In genomic region chr10:43124574-43125273, GRCh38 we compare ENCODE assay signal across 23 cellular contexts. TPM values are rescaled to one million over a fixed set of nuclear protein-coding genes. Genes with fewer than 3 reads are reported as not detected.
DNase-seq lines count a peak whose midpoint lies in the region; ATAC-seq, FAIRE-seq and TF ChIP-seq lines count a peak whose summit lies in the region.
"Had no signal": no experiment of that assay in that cellular context is flagged by ENCODE, and none has a peak within 500 bp of the region (broad histone marks: within the 10 kb centered on the region; RNA-seq: fewer than 3 reads in every experiment).

No MANE protein-coding gene starts in this region.

- intact Hi-C loops in activated CD8-positive, alpha-beta T cell treated with anti-CD3 and anti-CD28 coated beads for 36 hours (cut with micrococcal nuclease), result no loop called here
- intact Hi-C loops in kidney (cut with DNase I), result no loop called here

- no peak overlapping the region for H3K9ac ChIP-seq in kidney (ENCODE audit: low read length in 2 of 2)
- H3K9ac ChIP-seq: parathyroid adenoma had no signal

- H3K27ac ChIP-seq in kidney (ENCODE audit: low read depth in 2 of 2, low read length in 2 of 2), result no peak overlapping the region
- H3K27ac ChIP-seq: A549, body of pancreas, gastroesophageal sphincter, parathyroid adenoma had no signal

- CTCF ChIA-PET in activated CD8-positive, alpha-beta T cell treated with anti-CD3 and anti-CD28 coated beads for 36 hours (lab: Charles Lee), result interaction anchor here (7.0 kb wide), 1 partner anchor 80 kb away, joined by 26 read pairs; no protein-coding TSS in a partner anchor
- CTCF ChIA-PET in activated CD8-positive, alpha-beta T cell treated with anti-CD3 and anti-CD28 coated beads, Interleukin-2, amount 10 ng/mL, durations not matched to agents 7 days and 5 days (lab: Charles Lee), result interaction anchor here (1.5 to 5.6 kb wide), 2 partner anchors 14 to 77 kb away, joined by 4 to 46 read pairs; partner anchors contain the start of gene CSGALNACT2
- CTCF ChIA-PET in activated CD8-positive, alpha-beta memory T cell treated with anti-CD3 and anti-CD28 coated beads, Interleukin-2, amount 10 ng/mL, durations not matched to agents 7 days and 5 days (lab: Charles Lee), result interaction anchor here (0.9 to 1.0 kb wide), 2 partner anchors 15 to 80 kb away, joined by 3 read pairs; no protein-coding TSS in a partner anchor

- no peaks in the 10 kb centered on the region for H3K27me3 Mint-ChIP-seq in activated CD8-positive, alpha-beta T cell treated with anti-CD3 and anti-CD28 coated beads for 36 hours
- H3K27me3 Mint-ChIP-seq in activated CD8-positive, alpha-beta T cell treated with anti-CD3 and anti-CD28 coated beads, Interleukin-2, amount 10 ng/mL, durations not matched to agents 7 days and 5 days (ENCODE audit: low read depth), result no peaks in the 10 kb centered on the region
- H3K27me3 Mint-ChIP-seq in activated CD8-positive, alpha-beta memory T cell treated with anti-CD3 and anti-CD28 coated beads, Interleukin-2, amount 10 ng/mL, durations not matched to agents 7 days and 5 days, result no peaks in the 10 kb centered on the region
- H3K27me3 Mint-ChIP-seq in type B pancreatic cell, result peaks cover 9% of the 10 kb centered on the region
- no peaks in the 10 kb centered on the region for H3K27me3 Mint-ChIP-seq in activated naive CD8-positive, alpha-beta T cell treated with anti-CD3 and anti-CD28 coated beads, Interleukin-2, amount 50 U/mL, for 24 hours

- no peak overlapping the region for H3K4me3 ChIP-seq in kidney (ENCODE audit: low read length in 2 of 2)
- H3K4me3 ChIP-seq: A549, body of pancreas, gastroesophageal sphincter had no signal

- FAIRE-seq in kidney (lab: Jason Lieb, UNC), result no peak
- FAIRE-seq: A549, RCC 7860 had no signal

- H3K36me3 ChIP-seq in kidney (ENCODE audit: control insufficient read depth in 1 of 2, insufficient read depth in 2 of 2, low read length in 2 of 2), result no peaks in the 10 kb centered on the region
- H3K36me3 ChIP-seq: gastroesophageal sphincter had no signal

- H3K4me1 ChIP-seq in kidney (ENCODE audit: control insufficient read depth in 1 of 2, insufficient read depth in 1 of 2, low read depth in 1 of 2, low read length in 2 of 2), result no peaks in the 10 kb centered on the region
- H3K4me1 ChIP-seq: A549, body of pancreas, parathyroid adenoma had no signal

- no peak for ATAC-seq in activated CD8-positive, alpha-beta T cell treated with anti-CD3 and anti-CD28 coated beads for 36 hours
- no peak for ATAC-seq in activated CD8-positive, alpha-beta T cell treated with anti-CD3 and anti-CD28 coated beads, Interleukin-2, amount 10 ng/mL, durations not matched to agents 7 days and 5 days
- no peak for ATAC-seq in activated CD8-positive, alpha-beta memory T cell treated with anti-CD3 and anti-CD28 coated beads, Interleukin-2, amount 10 ng/mL, durations not matched to agents 7 days and 5 days
- no peak for ATAC-seq in GM18517 (IDR thresholded peaks at IDR 0.05; ENCODE audit: unreplicated experiment)
- ATAC-seq in HG03025 (IDR thresholded peaks at IDR 0.05; ENCODE audit: low FRiP score, unreplicated experiment), result no peak
- ATAC-seq in activated naive CD8-positive, alpha-beta T cell treated with anti-CD3 and anti-CD28 coated beads, Interleukin-2, amount 50 U/mL, for 24 hours, result no peak
- ATAC-seq: A549, body of pancreas, gastroesophageal sphincter, HCT116, right cardiac atrium had no signal

- H3K36me3 Mint-ChIP-seq in activated CD8-positive, alpha-beta T cell treated with anti-CD3 and anti-CD28 coated beads for 36 hours (ENCODE audit: low read depth), result no peaks in the 10 kb centered on the region
- H3K36me3 Mint-ChIP-seq in activated CD8-positive, alpha-beta T cell treated with anti-CD3 and anti-CD28 coated beads, Interleukin-2, amount 10 ng/mL, durations not matched to agents 7 days and 5 days (ENCODE audit: low read depth), result no peaks in the 10 kb centered on the region
- no peaks in the 10 kb centered on the region for H3K36me3 Mint-ChIP-seq in activated CD8-positive, alpha-beta memory T cell treated with anti-CD3 and anti-CD28 coated beads, Interleukin-2, amount 10 ng/mL, durations not matched to agents 7 days and 5 days
- no peaks in the 10 kb centered on the region for H3K36me3 Mint-ChIP-seq in type B pancreatic cell
- no peaks in the 10 kb centered on the region for H3K36me3 Mint-ChIP-seq in activated naive CD8-positive, alpha-beta T cell treated with anti-CD3 and anti-CD28 coated beads, Interleukin-2, amount 50 U/mL, for 24 hours (ENCODE audit: low read depth)

- no peak overlapping the region for H3K4me3 Mint-ChIP-seq in activated CD8-positive, alpha-beta T cell treated with anti-CD3 and anti-CD28 coated beads for 36 hours
- no peak overlapping the region for H3K4me3 Mint-ChIP-seq in activated CD8-positive, alpha-beta T cell treated with anti-CD3 and anti-CD28 coated beads, Interleukin-2, amount 10 ng/mL, durations not matched to agents 7 days and 5 days
- no peak overlapping the region for H3K4me3 Mint-ChIP-seq in activated CD8-positive, alpha-beta memory T cell treated with anti-CD3 and anti-CD28 coated beads, Interleukin-2, amount 10 ng/mL, durations not matched to agents 7 days and 5 days
- H3K4me3 Mint-ChIP-seq in type B pancreatic cell, result no peak overlapping the region
- H3K4me3 Mint-ChIP-seq in activated naive CD8-positive, alpha-beta T cell treated with anti-CD3 and anti-CD28 coated beads, Interleukin-2, amount 50 U/mL, for 24 hours, result no peak overlapping the region
- H3K4me3 Mint-ChIP-seq: nephron had no signal

- peak; percentile 0 for DNase-seq in activated CD8-positive, alpha-beta T cell treated with anti-CD3 and anti-CD28 coated beads for 36 hours
- no peak for DNase-seq in activated CD8-positive, alpha-beta T cell treated with anti-CD3 and anti-CD28 coated beads, Interleukin-2, amount 10 ng/mL, durations not matched to agents 7 days and 5 days
- peak; percentile 31 for DNase-seq in activated CD8-positive, alpha-beta memory T cell treated with anti-CD3 and anti-CD28 coated beads, Interleukin-2, amount 10 ng/mL, durations not matched to agents 7 days and 5 days
- DNase-seq in kidney, result peak; percentile 35
- DNase-seq in type B pancreatic cell (ENCODE audit: extremely low spot score, unreplicated experiment), result peak; percentile 34
- DNase-seq in activated naive CD8-positive, alpha-beta T cell treated with anti-CD3 and anti-CD28 coated beads, Interleukin-2, amount 50 U/mL, for 24 hours, result no peak
- DNase-seq: activated CD4-positive, alpha-beta T cell treated with anti-CD3 and anti-CD28 coated beads for 1 hour; activated effector memory CD4-positive, alpha-beta T cell treated with Interleukin-2 at 50 U/mL for 16 hours; effector CD8-positive, alpha-beta T cell; NCI-H1092; NCI-H187 treated with DMSO at 0.1 percent for 48 hours; NCI-H526 treated with DMSO at 0.1 percent for 48 hours; trophoblast cell had no signal

- H3K9me3 ChIP-seq in kidney (ENCODE audit: control insufficient read depth in 1 of 2, low read length in 2 of 2), result no peaks in the 10 kb centered on the region
- H3K9me3 ChIP-seq: A549, body of pancreas, gastroesophageal sphincter had no signal

- POLR2A ChIA-PET in activated CD8-positive, alpha-beta T cell treated with anti-CD3 and anti-CD28 coated beads for 36 hours (lab: Charles Lee), result interaction anchor here (0.6 to 1.0 kb wide), 2 partner anchors 9 to 15 kb away, joined by 3 to 5 read pairs; no protein-coding TSS in a partner anchor
- POLR2A ChIA-PET in activated CD8-positive, alpha-beta T cell treated with anti-CD3 and anti-CD28 coated beads, Interleukin-2, amount 10 ng/mL, durations not matched to agents 7 days and 5 days (lab: Charles Lee), result interaction anchor here (8.0 kb wide), 1 partner anchor 15 kb away, joined by 101 read pairs; the partner anchor contains the start of gene CSGALNACT2

- no peak overlapping the region for H3K27ac Mint-ChIP-seq in activated CD8-positive, alpha-beta T cell treated with anti-CD3 and anti-CD28 coated beads for 36 hours
- no peak overlapping the region for H3K27ac Mint-ChIP-seq in activated CD8-positive, alpha-beta T cell treated with anti-CD3 and anti-CD28 coated beads, Interleukin-2, amount 10 ng/mL, durations not matched to agents 7 days and 5 days
- H3K27ac Mint-ChIP-seq in activated CD8-positive, alpha-beta memory T cell treated with anti-CD3 and anti-CD28 coated beads, Interleukin-2, amount 10 ng/mL, durations not matched to agents 7 days and 5 days, result no peak overlapping the region
- H3K27ac Mint-ChIP-seq in type B pancreatic cell, result no peak overlapping the region
- H3K27ac Mint-ChIP-seq in activated naive CD8-positive, alpha-beta T cell treated with anti-CD3 and anti-CD28 coated beads, Interleukin-2, amount 50 U/mL, for 24 hours, result no peak overlapping the region
- H3K27ac Mint-ChIP-seq: nephron had no signal

- no peaks in the 10 kb centered on the region for H3K9me3 Mint-ChIP-seq in activated CD8-positive, alpha-beta T cell treated with anti-CD3 and anti-CD28 coated beads for 36 hours
- no peaks in the 10 kb centered on the region for H3K9me3 Mint-ChIP-seq in activated CD8-positive, alpha-beta T cell treated with anti-CD3 and anti-CD28 coated beads, Interleukin-2, amount 10 ng/mL, durations not matched to agents 7 days and 5 days (ENCODE audit: insufficient read depth)
- H3K9me3 Mint-ChIP-seq in activated CD8-positive, alpha-beta memory T cell treated with anti-CD3 and anti-CD28 coated beads, Interleukin-2, amount 10 ng/mL, durations not matched to agents 7 days and 5 days (ENCODE audit: low read depth), result no peaks in the 10 kb centered on the region
- H3K9me3 Mint-ChIP-seq in type B pancreatic cell, result no peaks in the 10 kb centered on the region
- H3K9me3 Mint-ChIP-seq in activated naive CD8-positive, alpha-beta T cell treated with anti-CD3 and anti-CD28 coated beads, Interleukin-2, amount 50 U/mL, for 24 hours, result no peaks in the 10 kb centered on the region
- H3K9me3 Mint-ChIP-seq: nephron had no signal

- peaks cover 48% of the 10 kb centered on the region for H3K4me1 Mint-ChIP-seq in activated CD8-positive, alpha-beta T cell treated with anti-CD3 and anti-CD28 coated beads for 36 hours (ENCODE audit: low read depth)
- peaks cover 73% of the 10 kb centered on the region for H3K4me1 Mint-ChIP-seq in activated CD8-positive, alpha-beta T cell treated with anti-CD3 and anti-CD28 coated beads, Interleukin-2, amount 10 ng/mL, durations not matched to agents 7 days and 5 days (ENCODE audit: low read depth)
- peaks cover 77% of the 10 kb centered on the region for H3K4me1 Mint-ChIP-seq in activated CD8-positive, alpha-beta memory T cell treated with anti-CD3 and anti-CD28 coated beads, Interleukin-2, amount 10 ng/mL, durations not matched to agents 7 days and 5 days
- H3K4me1 Mint-ChIP-seq in type B pancreatic cell (ENCODE audit: unreplicated experiment), result peaks cover 16% of the 10 kb centered on the region
- H3K4me1 Mint-ChIP-seq in activated naive CD8-positive, alpha-beta T cell treated with anti-CD3 and anti-CD28 coated beads, Interleukin-2, amount 50 U/mL, for 24 hours, result peaks cover 55% of the 10 kb centered on the region

- no peak for TF ChIP-seq CTCF in activated CD8-positive, alpha-beta T cell treated with anti-CD3 and anti-CD28 coated beads for 36 hours (IDR thresholded peaks at IDR 0.05)
- TF ChIP-seq CTCF in kidney (IDR thresholded peaks at IDR 0.05; ENCODE audit: borderline replicate concordance, extremely low read depth, insufficient read depth) (no peak), type B pancreatic cell (conservative IDR thresholded peaks at IDR 0.05) (no peak)

RNA-seq across cellular contexts. Expression of gene CSGALNACT2, which starts 13.5 kb away (rescaled TPM):
- 10 to 100 TPM; 15.3 to 15.5 TPM for total RNA-seq in activated CD8-positive, alpha-beta T cell treated with anti-CD3 and anti-CD28 coated beads for 36 hours
- 10 to 100 TPM; 29.2 to 30.4 TPM for total RNA-seq in activated CD8-positive, alpha-beta T cell treated with anti-CD3 and anti-CD28 coated beads, Interleukin-2, amount 10 ng/mL, durations not matched to agents 7 days and 5 days
- 10 to 100 TPM; 38.0 to 39.7 TPM for total RNA-seq in activated CD8-positive, alpha-beta memory T cell treated with anti-CD3 and anti-CD28 coated beads, Interleukin-2, amount 10 ng/mL, durations not matched to agents 7 days and 5 days
- total RNA-seq in kidney (20.0 TPM), type B pancreatic cell (ENCODE audit: low replicate concordance) (6.0 and 11.6 TPM in 2 replicates)
- polyA plus RNA-seq in kidney (ENCODE audit: insufficient read depth, low read depth, low replicate concordance), result 4.8 TPM

RNA-seq across cellular contexts. Expression of gene RET, which starts 47.9 kb away (rescaled TPM):
- under 1 TPM; 0.13 to 0.47 TPM for total RNA-seq in activated CD8-positive, alpha-beta T cell treated with anti-CD3 and anti-CD28 coated beads for 36 hours
- total RNA-seq in activated CD8-positive, alpha-beta T cell treated with anti-CD3 and anti-CD28 coated beads, Interleukin-2, amount 10 ng/mL, durations not matched to agents 7 days and 5 days, result under 1 TPM; 0.13 to 0.34 TPM
- total RNA-seq in activated CD8-positive, alpha-beta memory T cell treated with anti-CD3 and anti-CD28 coated beads, Interleukin-2, amount 10 ng/mL, durations not matched to agents 7 days and 5 days, result under 1 TPM; 0.38 to 0.45 TPM
- total RNA-seq in kidney, result 3.1 TPM
- 1.1 TPM for polyA plus RNA-seq in kidney (ENCODE audit: insufficient read depth, low read depth, low replicate concordance)
- 8.2 and 14.0 TPM in 2 replicates for total RNA-seq in type B pancreatic cell (ENCODE audit: low replicate concordance)

Comparison
In these comparisons a context has a peak if more than half of its experiments do, and no peak if none do; other contexts are left out.
1. DNase-seq: peak in activated CD8-positive, alpha-beta T cell treated with anti-CD3 and anti-CD28 coated beads for 36 hours (single experiment), activated CD8-positive, alpha-beta memory T cell treated with anti-CD3 and anti-CD28 coated beads, Interleukin-2, amount 10 ng/mL, durations not matched to agents 7 days and 5 days (single experiment), kidney (single experiment) and type B pancreatic cell (single experiment); none in activated CD8-positive, alpha-beta T cell treated with anti-CD3 and anti-CD28 coated beads, Interleukin-2, amount 10 ng/mL, durations not matched to agents 7 days and 5 days (single experiment) and activated naive CD8-positive, alpha-beta T cell treated with anti-CD3 and anti-CD28 coated beads, Interleukin-2, amount 50 U/mL, for 24 hours (single experiment).